ENCODE assay signal across 14 cellular contexts in genomic region chr12:124413401-124413800, GRCh38.
A peak's percentile ranks its signal among the peaks of the same experiment; 100 is the strongest.
DNase-seq lines count a peak whose midpoint lies in the region; TF ChIP-seq lines count a peak whose summit lies in the region.
"Had no signal": no experiment of that assay in that cellular context is flagged by ENCODE, and none has a peak within 500 bp of the region (broad histone marks: within the 10 kb centered on the region; RNA-seq: fewer than 3 reads in every experiment).

No MANE protein-coding gene starts in this region.

- peaks cover 0 to 43% (median 0%) of the 10 kb centered on the region in 4 donors for H3K4me1 ChIP-seq in Peyer's patch
- no peaks in the 10 kb centered on the region for H3K4me1 ChIP-seq in endocrine pancreas (ENCODE audit: control insufficient read depth, insufficient read depth, low read length)
- peaks cover 9 to 59% (median 50%) of the 10 kb centered on the region in 4 donors for H3K4me1 ChIP-seq in tibial artery
- H3K4me1 ChIP-seq in tibial nerve, result peaks cover 0 to 73% (median 29%) of the 10 kb centered on the region in 4 donors
- H3K4me1 ChIP-seq in neural progenitor cell, result peaks cover 18% of the 10 kb centered on the region

- H3F3A ChIP-seq in neural progenitor cell (ENCODE audit: low read depth), result no peaks in the 10 kb centered on the region

- no peak overlapping the region for H3K27ac Mint-ChIP-seq in neural progenitor cell
- H3K27ac Mint-ChIP-seq: CD8-positive, alpha-beta T cell; memory B cell had no signal

- peaks cover 0 to 27% (median 0%) of the 10 kb centered on the region in 3 donors for H3K36me3 ChIP-seq in Peyer's patch
- H3K36me3 ChIP-seq in endocrine pancreas (ENCODE audit: control insufficient read depth, insufficient read depth, low read length), result no peaks in the 10 kb centered on the region
- H3K36me3 ChIP-seq in tibial artery, result peaks cover 0 to 80% (median 34%) of the 10 kb centered on the region in 3 donors
- H3K36me3 ChIP-seq in tibial nerve, result peaks cover 0 to 69% (median 3%) of the 10 kb centered on the region in 3 donors
- no peaks in the 10 kb centered on the region for H3K36me3 ChIP-seq in neural progenitor cell
- H3K36me3 ChIP-seq: ovary had no signal

- peaks cover 14% of the 10 kb centered on the region for H3K36me3 Mint-ChIP-seq in neural progenitor cell
- H3K36me3 Mint-ChIP-seq: activated naive CD4-positive, alpha-beta T cell treated with anti-CD3 and anti-CD28 coated beads, Interleukin-2, amount 50 U/mL, for 72 hours had no signal

- H3K27ac ChIP-seq in Peyer's patch (peak overlapping the region in 3 of 4 donors; percentile 25 to 52 (median 43)), tibial artery (peak overlapping the region; percentile 58 to 60), tibial nerve (peak overlapping the region in 2 of 4 donors; percentile 78 to 80), neural progenitor cell (no peak overlapping the region)

- 47 to 54% methylated on average over 13 to 15 of the region's 15 CpGs for WGBS in tibial nerve, 2 donors

- H3K9ac ChIP-seq in endocrine pancreas (ENCODE audit: control insufficient read depth, insufficient read depth, low read length) (peak overlapping the region; percentile 10), neural progenitor cell (no peak overlapping the region)

- no peak overlapping the region for H3K4me2 ChIP-seq in neural progenitor cell

- H3K27me3 ChIP-seq in Peyer's patch, result no peaks in the 10 kb centered on the region
- no peaks in the 10 kb centered on the region for H3K27me3 ChIP-seq in endocrine pancreas (ENCODE audit: control insufficient read depth, insufficient read depth, low read length)
- no peaks in the 10 kb centered on the region for H3K27me3 ChIP-seq in tibial artery
- H3K27me3 ChIP-seq in tibial nerve, result no peaks in the 10 kb centered on the region
- H3K27me3 ChIP-seq in neural progenitor cell, result no peaks in the 10 kb centered on the region
- H3K27me3 ChIP-seq: ovary, upper lobe of left lung had no signal

- no peak for TF ChIP-seq EP300 in tibial nerve (IDR thresholded peaks at IDR 0.05)

- peaks cover 32% of the 10 kb centered on the region for H3K4me1 Mint-ChIP-seq in neural progenitor cell
- H3K4me1 Mint-ChIP-seq: memory B cell had no signal

- intact Hi-C loops in tibial artery (cut with DNase I; ENCODE audit: low total_unique reads), result no loop called here

- H3K27me3 Mint-ChIP-seq in neural progenitor cell (ENCODE audit: insufficient read depth, low read depth), result peaks cover 6% of the 10 kb centered on the region
- H3K27me3 Mint-ChIP-seq: memory B cell had no signal

- DNase-seq in Peyer's patch (no peak), medulla oblongata (ENCODE audit: extremely low spot score) (peak; percentile 67), tibial artery (no peak), tibial nerve (ENCODE audit: low spot score in 2 of 2) (no peak), kidney glomerular epithelial cell (lab: John Stamatoyannopoulos, UW) (no peak), neural progenitor cell (ENCODE audit: low spot score) (no peak)
- DNase-seq: CD8-positive, alpha-beta T cell; GDM1; NCI-H1048 had no signal

- H3K4me3 ChIP-seq in Peyer's patch (no peak overlapping the region), endocrine pancreas (ENCODE audit: control insufficient read depth, insufficient read depth, low read length) (no peak overlapping the region), tibial artery (no peak overlapping the region), tibial nerve (no peak overlapping the region), neural progenitor cell (no peak overlapping the region)
- H3K4me3 ChIP-seq: ovary, upper lobe of left lung had no signal

- H3K4me3 Mint-ChIP-seq in neural progenitor cell, result no peak overlapping the region
- H3K4me3 Mint-ChIP-seq: CD8-positive, alpha-beta T cell; memory B cell had no signal

- peaks cover 21% of the 10 kb centered on the region for H4K20me1 ChIP-seq in neural progenitor cell (ENCODE audit: low read depth)

- no peaks in the 10 kb centered on the region for H3K9me3 Mint-ChIP-seq in neural progenitor cell
- H3K9me3 Mint-ChIP-seq: activated naive CD4-positive, alpha-beta T cell treated with anti-CD3 and anti-CD28 coated beads, Interleukin-2, amount 50 U/mL, for 72 hours; CD8-positive, alpha-beta T cell; memory B cell had no signal

- TF ChIP-seq POLR2A in Peyer's patch (IDR thresholded peaks at IDR 0.05) (no peak), tibial nerve (IDR thresholded peaks at IDR 0.05) (no peak)

- H3K9me3 ChIP-seq in Peyer's patch (no peaks in the 10 kb centered on the region), endocrine pancreas (ENCODE audit: control insufficient read depth, low read length) (no peaks in the 10 kb centered on the region), tibial artery (no peaks in the 10 kb centered on the region), tibial nerve (no peaks in the 10 kb centered on the region), neural progenitor cell (ENCODE audit: low read depth) (no peaks in the 10 kb centered on the region)
- H3K9me3 ChIP-seq: ovary, upper lobe of left lung had no signal

- no peak overlapping the region for H2AFZ ChIP-seq in neural progenitor cell (replicated peaks)

- no peak for TF ChIP-seq CTCF in Peyer's patch (IDR thresholded peaks at IDR 0.05)
- no peak for TF ChIP-seq CTCF in tibial artery (IDR thresholded peaks at IDR 0.05)
- no peak for TF ChIP-seq CTCF in tibial nerve (IDR thresholded peaks at IDR 0.05)
- TF ChIP-seq CTCF in neural progenitor cell (IDR thresholded peaks at IDR 0.05), result no peak

- peaks cover 7% of the 10 kb centered on the region for H3K79me2 ChIP-seq in neural progenitor cell (ENCODE audit: low read depth)
